ENCODE assay signal across 8 cellular contexts in the genomic region with DNA sequence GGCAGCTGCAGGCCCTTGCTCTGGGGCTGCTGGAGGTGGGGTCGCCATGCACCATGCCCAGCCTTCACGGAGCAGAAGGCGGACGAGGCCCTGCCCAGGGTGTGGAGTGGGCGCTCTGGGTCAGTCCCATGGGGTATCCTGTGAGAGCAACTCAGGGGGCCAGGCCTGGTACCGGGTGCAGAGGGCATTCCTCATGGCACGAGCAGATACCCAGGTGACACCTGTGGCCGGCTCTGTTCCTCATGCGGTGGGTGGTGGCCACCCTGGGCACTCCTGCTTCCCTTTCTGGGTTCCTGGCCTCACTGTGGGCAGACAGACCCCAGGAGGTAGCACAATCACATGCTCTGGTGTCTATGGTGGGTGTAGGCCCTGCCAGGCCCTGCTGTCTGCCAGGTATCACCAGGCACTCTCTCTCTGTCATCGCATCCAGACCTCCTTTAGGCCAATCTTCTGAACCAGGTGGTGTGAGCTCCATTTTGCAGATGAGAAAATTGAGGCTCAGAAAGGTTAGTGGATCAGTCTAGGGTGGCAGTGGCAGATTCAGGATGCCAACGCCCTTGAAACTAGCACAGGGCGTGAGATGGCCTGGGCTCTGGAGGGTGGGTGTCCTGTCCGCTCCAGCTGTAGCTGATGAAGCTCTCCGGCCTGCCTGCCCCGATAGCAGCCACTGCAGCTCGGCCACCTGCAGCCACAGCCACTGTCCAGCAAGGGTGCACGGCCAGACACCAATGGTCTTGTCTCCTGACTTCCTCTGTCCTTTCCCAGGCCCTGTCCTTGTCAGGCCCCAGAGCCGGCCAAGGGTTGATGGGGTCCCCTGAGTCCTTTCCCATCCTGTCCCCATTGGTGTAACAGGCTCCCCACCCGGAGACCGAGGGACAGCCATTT. TPM values are rescaled to one million over a fixed set of nuclear protein-coding genes. Genes with fewer than 3 reads are reported as not detected.
DNase-seq lines count a peak whose midpoint lies in the region; ATAC-seq and TF ChIP-seq lines count a peak whose summit lies in the region.

No MANE protein-coding gene starts in this region.

- 40% methylated on average over 1 of the region's 20 CpGs for WGBS in gastroesophageal sphincter (ENCODE audit: low coverage in 1 of 2), 2 donors

- H3K4me1 Mint-ChIP-seq in T-helper 17 cell = peaks cover 30% of the 10 kb centered on the region

- no peaks in the 10 kb centered on the region for H3K36me3 Mint-ChIP-seq in T-helper 17 cell (ENCODE audit: low read depth)

- peak overlapping the region; percentile 96 for H3K27ac Mint-ChIP-seq in T-helper 17 cell

- no peak for TF ChIP-seq EP300 in gastroesophageal sphincter (IDR thresholded peaks at IDR 0.05)

- H3K27me3 ChIP-seq in gastroesophageal sphincter (no peaks in the 10 kb centered on the region), gastrocnemius medialis (no peaks in the 10 kb centered on the region), MG63 (no peaks in the 10 kb centered on the region)

- no peaks in the 10 kb centered on the region for H3K27me3 Mint-ChIP-seq in T-helper 17 cell

- TF ChIP-seq POLR2A in gastroesophageal sphincter (IDR thresholded peaks at IDR 0.05) (no peak), gastrocnemius medialis (IDR thresholded peaks at IDR 0.05) (no peak)

- H3K4me3 ChIP-seq in GM12864 (ENCODE audit: low read depth, low read length) = peak overlapping the region; percentile 50
- peak overlapping the region; percentile 3 to 52 for H3K4me3 ChIP-seq in gastroesophageal sphincter
- peak overlapping the region; percentile 67 to 77 (median 74) for H3K4me3 ChIP-seq in gastrocnemius medialis
- H3K4me3 ChIP-seq in MG63 = no peak overlapping the region

- H3K9me3 ChIP-seq in T-helper 17 cell (ENCODE audit: control insufficient read depth, low read length, poor library complexity, severe bottlenecking) = no peaks in the 10 kb centered on the region
- no peaks in the 10 kb centered on the region for H3K9me3 ChIP-seq in gastroesophageal sphincter
- H3K9me3 ChIP-seq in gastrocnemius medialis = no peaks in the 10 kb centered on the region
- H3K9me3 ChIP-seq in MG63 = no peaks in the 10 kb centered on the region

- H3K36me3 ChIP-seq in gastroesophageal sphincter = no peaks in the 10 kb centered on the region
- no peaks in the 10 kb centered on the region for H3K36me3 ChIP-seq in gastrocnemius medialis
- no peaks in the 10 kb centered on the region for H3K36me3 ChIP-seq in MG63

- H3K27ac ChIP-seq in gastroesophageal sphincter = peak overlapping the region in 3 of 4 donors; percentile 83 to 84 (median 83)
- H3K27ac ChIP-seq in gastrocnemius medialis = peak overlapping the region; percentile 98 to 100 (median 98)

- no peak for ATAC-seq in T-helper 17 cell
- no peak for ATAC-seq in gastroesophageal sphincter
- ATAC-seq in gastrocnemius medialis = peak; percentile 0
- ATAC-seq in GM19463 (IDR thresholded peaks at IDR 0.05; ENCODE audit: unreplicated experiment) = no peak

- in situ Hi-C loops in gastrocnemius medialis (cut with MboI; ENCODE audit: low sequenced_read_pairs in 4 of 4) = no loop called here

- intact Hi-C loops in gastrocnemius medialis (cut with DNase I; ENCODE audit: low total_unique reads) = loop anchor here (1.0 to 10.0 kb wide), 4 partner anchors 15 to 1062 kb away; partner anchors contain the start of genes ARHGAP1, DGKZ, PACSIN3 and PSMC3

- peak overlapping the region; percentile 90 for H3K4me3 Mint-ChIP-seq in T-helper 17 cell

- no peak for TF ChIP-seq CTCF in GM12864 (IDR thresholded peaks at IDR 0.05; ENCODE audit: low read depth, low read length, missing control alignments)
- no peak for TF ChIP-seq CTCF in gastroesophageal sphincter (IDR thresholded peaks at IDR 0.05)
- TF ChIP-seq CTCF in gastrocnemius medialis (IDR thresholded peaks at IDR 0.05 in 4 of 5, conservative IDR thresholded peaks at IDR 0.05 in 1 of 5) = no peak

- DNase-seq in GM12864 (ENCODE audit: low read depth) (no peak), T-helper 17 cell (no peak), gastrocnemius medialis (peak in 1 of 2 donors; percentile 41), hippocampal formation (lab: John Stamatoyannopoulos, UW) (no peak), COR-L47 (lab: John Stamatoyannopoulos, UW) (no peak), MG63 (no peak)

- H3K4me1 ChIP-seq in gastroesophageal sphincter = peaks cover 0 to 64% (median 31%) of the 10 kb centered on the region in 3 donors
- H3K4me1 ChIP-seq in gastrocnemius medialis = peaks cover 69% of the 10 kb centered on the region in 2 donors

RNA-seq across cellular contexts. Expression of gene DGKZ, which starts 15.1 kb away (rescaled TPM):
- 100 to 1,000 TPM; 194 to 196 TPM for total RNA-seq in T-helper 17 cell
- total RNA-seq in gastroesophageal sphincter = 10 to 100 TPM; 39.2 to 78.8 (median 46.5) TPM
- 100 to 1,000 TPM; 127 to 155 (median 131) TPM for total RNA-seq in gastrocnemius medialis
- 33.4 and 45.4 TPM in 2 replicates for total RNA-seq in MG63 (2014; rRNA removed; shearing (Covaris generic); ENCODE audit: low replicate concordance)

RNA-seq across cellular contexts. Expression of gene MDK, which starts 19.1 kb away (rescaled TPM):
- total RNA-seq in T-helper 17 cell (1 to 10 TPM; 2.6 to 3.7 TPM), gastroesophageal sphincter (10 to 100 TPM in 2 of 4 donors, 1 to 10 TPM in 2; 5.0 to 25.0 (median 14.1) TPM), gastrocnemius medialis (1 to 10 TPM in 2 of 4 donors, not detected in 2; 1.6 to 1.9 TPM)
- total RNA-seq in MG63 (2014; rRNA removed; shearing (Covaris generic); ENCODE audit: low replicate concordance) = 0.82 and 2.8 TPM in 2 replicates

RNA-seq across cellular contexts. Expression of gene CHRM4, which starts 29.2 kb away (rescaled TPM):
- total RNA-seq in T-helper 17 cell (1 to 10 TPM; 4.3 to 4.8 TPM), gastroesophageal sphincter (1 to 10 TPM in 1 of 4 donors, under 1 TPM in 2, not detected in 1; 0.27 to 1.3 (median 0.69) TPM), gastrocnemius medialis (not detected)
- total RNA-seq in MG63 (2014; rRNA removed; shearing (Covaris generic); ENCODE audit: low replicate concordance) = not detected in 2 replicates

Comparison
In these comparisons a context has a peak if more than half of its experiments do, and no peak if none do; other contexts are left out.
1. ATAC-seq: peak in gastrocnemius medialis (2 of 2); none in T-helper 17 cell (single experiment), gastroesophageal sphincter (single experiment) and GM19463 (single experiment).